ENCODE assay signal across 8 cellular contexts in genomic region chr20:54199721-54200176, GRCh38. TPM values are rescaled to one million over a fixed set of nuclear protein-coding genes. Genes with fewer than 3 reads are reported as not detected.
DNase-seq lines count a peak whose midpoint lies in the region; ATAC-seq and TF ChIP-seq lines count a peak whose summit lies in the region.

No MANE protein-coding gene starts in this region.

- H3K4me1 ChIP-seq in ascending aorta (no peaks in the 10 kb centered on the region), right atrium auricular region (no peaks in the 10 kb centered on the region), sigmoid colon (no peaks in the 10 kb centered on the region)

- DNase-seq in C1 segment of cervical spinal cord (lab: John Stamatoyannopoulos, UW) (peak in 13 of 14 donors; percentile 1 to 51 (median 22)), NCI-H146 (lab: John Stamatoyannopoulos, UW) (peak; percentile 43), T-helper 22 cell (ENCODE audit: low read depth) (peak; percentile 15), ascending aorta (ENCODE audit: low spot score in 2 of 2) (peak in 1 of 2 donors; percentile 82), right atrium auricular region (ENCODE audit: low spot score) (peak; percentile 83), sigmoid colon (peak; percentile 78)

- no peak for TF ChIP-seq EP300 in sigmoid colon (IDR thresholded peaks at IDR 0.05)

- WGBS in sigmoid colon, 2 donors: 12 to 23% methylated on average over 7 of the region's 7 CpGs

- H3K27me3 ChIP-seq in ascending aorta: no peaks in the 10 kb centered on the region
- H3K27me3 ChIP-seq in right atrium auricular region: no peaks in the 10 kb centered on the region
- H3K27me3 ChIP-seq in sigmoid colon: no peaks in the 10 kb centered on the region

- TF ChIP-seq POLR2A in sigmoid colon (IDR thresholded peaks at IDR 0.05): no peak

- no peak overlapping the region for H3K27ac ChIP-seq in ascending aorta
- no peak overlapping the region for H3K27ac ChIP-seq in right atrium auricular region
- H3K27ac ChIP-seq in sigmoid colon: no peak overlapping the region

- ATAC-seq in GM19467 (IDR thresholded peaks at IDR 0.05; ENCODE audit: unreplicated experiment) (peak; percentile 70), GM18511 (IDR thresholded peaks at IDR 0.05; ENCODE audit: unreplicated experiment) (no peak)

- TF ChIP-seq CTCF in ascending aorta (IDR thresholded peaks at IDR 0.05): peak; percentile 58 to 91 (median 88)
- peak; percentile 70 to 90 for TF ChIP-seq CTCF in right atrium auricular region (IDR thresholded peaks at IDR 0.05)
- peak; percentile 54 to 84 (median 71) for TF ChIP-seq CTCF in sigmoid colon (IDR thresholded peaks at IDR 0.05)

- H3K4me3 ChIP-seq in ascending aorta (no peak overlapping the region), right atrium auricular region (no peak overlapping the region), sigmoid colon (no peak overlapping the region)

- H3K36me3 ChIP-seq in ascending aorta (no peaks in the 10 kb centered on the region), right atrium auricular region (no peaks in the 10 kb centered on the region), sigmoid colon (no peaks in the 10 kb centered on the region)

- H3K9me3 ChIP-seq in ascending aorta: no peaks in the 10 kb centered on the region
- no peaks in the 10 kb centered on the region for H3K9me3 ChIP-seq in right atrium auricular region
- no peaks in the 10 kb centered on the region for H3K9me3 ChIP-seq in sigmoid colon

- intact Hi-C loops in ascending aorta (cut with DNase I) (loop anchor here (5.0 to 10.0 kb wide), 3 partner anchors 102 to 622 kb away; no protein-coding TSS in a partner anchor), sigmoid colon (cut with DNase I) (loop anchor here (2.0 to 10.0 kb wide), 3 partner anchors 103 to 285 kb away; no protein-coding TSS in a partner anchor)

RNA-seq across cellular contexts. Expression of gene PFDN4, which starts 8.1 kb away (rescaled TPM):
- 68.9 TPM for total RNA-seq in ascending aorta
- total RNA-seq in right atrium auricular region: 100 to 1,000 TPM in 1 of 2 donors, 10 to 100 TPM in 1; 48.2 to 101 TPM
- total RNA-seq in sigmoid colon: 100 to 1,000 TPM in 3 of 4 donors, 10 to 100 TPM in 1; 75.9 to 284 (median 180) TPM
- polyA plus RNA-seq in sigmoid colon: 100 to 1,000 TPM in 1 of 3 donors, 10 to 100 TPM in 2; 55.3 to 101 (median 55.9) TPM

RNA-seq across cellular contexts. Expression of gene CYP24A1, which starts 26.0 kb away (rescaled TPM):
- not detected for total RNA-seq in ascending aorta
- under 1 TPM in 1 of 2 donors, not detected in 1; 0.24 TPM for total RNA-seq in right atrium auricular region
- not detected for total RNA-seq in sigmoid colon
- 1 to 10 TPM in 1 of 3 donors, under 1 TPM in 1, not detected in 1; 0.26 to 1.8 TPM for polyA plus RNA-seq in sigmoid colon
